ENCODE assay signal across 8 cellular contexts in genomic region chr6:85675030-85675819, GRCh38. TPM values are rescaled to one million over a fixed set of nuclear protein-coding genes. Genes with fewer than 3 reads are reported as not detected.
DNase-seq lines count a peak whose midpoint lies in the region; ATAC-seq and TF ChIP-seq lines count a peak whose summit lies in the region.

No MANE protein-coding gene starts in this region.

- no peaks in the 10 kb centered on the region for H3K9me2 ChIP-seq in Loucy (replicated peaks; ENCODE audit: low read depth, low read length)

- H3K4me3 ChIP-seq in Loucy (ENCODE audit: low read length, poor library complexity, severe bottlenecking) (peak overlapping the region; percentile 93), breast epithelium (peak overlapping the region in 2 of 3 donors; percentile 80 to 98)

- peaks cover 78% of the 10 kb centered on the region for H3K36me3 Mint-ChIP-seq in Calu3 (ENCODE audit: insufficient read depth, unreplicated experiment)
- peaks cover 14 to 56% (median 29%) of the 10 kb centered on the region in 3 donors for H3K36me3 Mint-ChIP-seq in naive thymus-derived CD8-positive, alpha-beta T cell

- TF ChIP-seq CTCF in Calu3 (IDR thresholded peaks at IDR 0.05; ENCODE audit: unreplicated experiment) (no peak), Loucy (conservative IDR thresholded peaks at IDR 0.05; ENCODE audit: low read length) (no peak), breast epithelium (IDR thresholded peaks at IDR 0.05) (no peak)

- H3K79me2 ChIP-seq in Loucy (ENCODE audit: insufficient read depth, low read length): peaks cover 78% of the 10 kb centered on the region

- H3K4me3 Mint-ChIP-seq in Calu3 (ENCODE audit: low read depth, unreplicated experiment): peak overlapping the region; percentile 98
- peak overlapping the region; percentile 94 to 99 (median 98) for H3K4me3 Mint-ChIP-seq in naive thymus-derived CD8-positive, alpha-beta T cell

- peak overlapping the region; percentile 95 for H3K9ac ChIP-seq in Loucy (ENCODE audit: low read depth, low read length, poor library complexity, severe bottlenecking)

- intact Hi-C loops in Calu3 (cut with micrococcal nuclease; ENCODE audit: unreplicated experiment): no loop called here
- intact Hi-C loops in breast epithelium (cut with DNase I; ENCODE audit: low total_unique reads): loop anchor here (5.0 kb wide), 1 partner anchor 33 kb away; the partner anchor contains the start of gene SYNCRIP
- intact Hi-C loops in left colon (cut with DNase I, micrococcal nuclease): loop anchor here in 1 of 2 donors (10.0 kb wide), 1 partner anchor 80 kb away; the partner anchor contains the start of gene SNX14

- no peaks in the 10 kb centered on the region for H3K9me3 Mint-ChIP-seq in Calu3 (ENCODE audit: low read depth, unreplicated experiment)
- H3K9me3 Mint-ChIP-seq in naive thymus-derived CD8-positive, alpha-beta T cell: peaks cover 0 to 2% (median 0%) of the 10 kb centered on the region in 9 donors

- no peak overlapping the region for H3K27ac ChIP-seq in breast epithelium

- POLR2A ChIA-PET in naive thymus-derived CD8-positive, alpha-beta T cell (lab: Charles Lee): interaction anchor here (1.2 to 5.8 kb wide), 3 partner anchors 33 to 323 kb away, joined by 3 to 570 read pairs (median 90); partner anchors contain the start of genes SNX14 and SYNCRIP

- peaks cover 4% of the 10 kb centered on the region; the same call in 1 of the 2 replicates for H3F3A ChIP-seq in Loucy (ENCODE audit: low read depth)

- H2AFZ ChIP-seq in Loucy (ENCODE audit: low read length): no peak overlapping the region

- peaks cover 50% of the 10 kb centered on the region for H3K4me1 Mint-ChIP-seq in Calu3 (ENCODE audit: low read depth, unreplicated experiment)
- H3K4me1 Mint-ChIP-seq in naive thymus-derived CD8-positive, alpha-beta T cell: peaks cover 38 to 77% (median 65%) of the 10 kb centered on the region in 4 donors

- peaks cover 71% of the 10 kb centered on the region for H4K20me1 ChIP-seq in Loucy (ENCODE audit: insufficient read depth, low read length, poor library complexity, severe bottlenecking)

- no peaks in the 10 kb centered on the region for H3K9me3 ChIP-seq in Loucy (ENCODE audit: insufficient read depth, low read depth, low read length)
- no peaks in the 10 kb centered on the region for H3K9me3 ChIP-seq in breast epithelium

- no TSS peak for BruUV-seq in Calu3 (replicated peaks; lab: Mats Ljungman, UMichigan)

- H3K36me3 ChIP-seq in Loucy (ENCODE audit: insufficient read depth, low read length) (peaks cover 3% of the 10 kb centered on the region; the same call in 1 of the 2 replicates), breast epithelium (no peaks in the 10 kb centered on the region)

- H3K4me2 ChIP-seq in Loucy (ENCODE audit: low read depth, low read length, poor library complexity, severe bottlenecking): peak overlapping the region; percentile 95

- CTCF ChIA-PET in Calu3 (lab: Charles Lee): interaction anchor here (1.1 to 1.7 kb wide), 3 partner anchors 31 to 79 kb away, joined by 3 to 7 read pairs (median 4); partner anchors contain the start of gene SYNCRIP

- no peak for TF ChIP-seq POLR2A in breast epithelium (IDR thresholded peaks at IDR 0.05)

- DNase-seq in Calu3: peak; percentile 28
- DNase-seq in breast epithelium (ENCODE audit: low spot score in 2 of 2): no peak
- no peak for DNase-seq in naive thymus-derived CD8-positive, alpha-beta T cell
- no peak for DNase-seq in left colon
- DNase-seq in NCI-H2107 treated with DMSO at 0.1 percent for 48 hours (lab: John Stamatoyannopoulos, UW; ENCODE audit: unreplicated experiment): no peak

- H3K27me3 Mint-ChIP-seq in Calu3 (ENCODE audit: unreplicated experiment): peaks cover 12% of the 10 kb centered on the region
- peaks cover 0 to 2% (median 0%) of the 10 kb centered on the region in 5 donors for H3K27me3 Mint-ChIP-seq in naive thymus-derived CD8-positive, alpha-beta T cell

- peaks cover 42% of the 10 kb centered on the region for H3K4me1 ChIP-seq in Loucy (ENCODE audit: insufficient read depth, low read length, poor library complexity, severe bottlenecking)
- peaks cover 3 to 12% of the 10 kb centered on the region in 2 donors for H3K4me1 ChIP-seq in breast epithelium

- no peaks in the 10 kb centered on the region for H3K27me3 ChIP-seq in Loucy (ENCODE audit: insufficient read depth, low read length, poor library complexity, severe bottlenecking)
- no peaks in the 10 kb centered on the region for H3K27me3 ChIP-seq in breast epithelium

- peak overlapping the region; percentile 100 for H3K27ac Mint-ChIP-seq in Calu3 (ENCODE audit: unreplicated experiment)
- peak overlapping the region in 9 of 10 donors; percentile 15 to 99 (median 58) for H3K27ac Mint-ChIP-seq in naive thymus-derived CD8-positive, alpha-beta T cell

- no peak for ATAC-seq in naive thymus-derived CD8-positive, alpha-beta T cell
- ATAC-seq in left colon (no peak), GM18870 (IDR thresholded peaks at IDR 0.05; ENCODE audit: unreplicated experiment) (no peak), GM18909 (IDR thresholded peaks at IDR 0.05; ENCODE audit: poor library complexity, unreplicated experiment) (no peak)

RNA-seq across cellular contexts. Expression of gene SYNCRIP, which starts 32.5 kb away (rescaled TPM):
- total RNA-seq in Calu3 (2022) (153 and 164 TPM in 2 replicates), breast epithelium (10 to 100 TPM; 56.0 to 77.9 (median 67.8) TPM), left colon (10 to 100 TPM; 62.2 to 76.8 TPM)
- total RNA-seq in naive thymus-derived CD8-positive, alpha-beta T cell: 100 to 1,000 TPM in 1 of 2 experiments, 10 to 100 TPM in 1; 95.1 to 103 TPM
- 10 to 100 TPM; 68.6 to 80.9 (median 70.7) TPM for polyA plus RNA-seq in naive thymus-derived CD8-positive, alpha-beta T cell
